Comparison of ENCODE assay signal across 27 cellular contexts in genomic region chr20:32909896-32910571, GRCh38. TPM values are rescaled to one million over a fixed set of nuclear protein-coding genes. Genes with fewer than 3 reads are reported as not detected.
"Had no signal": no experiment of that assay in that cellular context is flagged by ENCODE, and none has a peak within 500 bp of the region (broad histone marks: within the 10 kb centered on the region; RNA-seq: fewer than 3 reads in every experiment).

No MANE protein-coding gene starts in this region.

- H3K27me3 Mint-ChIP-seq: activated CD4-positive, alpha-beta T cell treated with anti-CD3 and anti-CD28 coated beads for 36 hours; activated naive CD4-positive, alpha-beta T cell treated with anti-CD3 and anti-CD28 coated beads, Interleukin-2, amount 50 U/mL, for 24 hours; activated naive CD8-positive, alpha-beta T cell treated with anti-CD3 and anti-CD28 coated beads, Interleukin-2, amount 50 U/mL, for 24 hours; stimulated activated naive CD8-positive, alpha-beta T cell treated with anti-CD3 and anti-CD28 coated beads, Interleukin-15, Interleukin-2, amounts not matched to agents 100 ng/mL and 50 ng/mL, for 24 hours had no signal

- H3K4me3 ChIP-seq: breast epithelium, gastrocnemius medialis, ovary, psoas muscle, SK-N-MC, thyroid gland had no signal

- H3K9me3 Mint-ChIP-seq: activated naive CD4-positive, alpha-beta T cell treated with anti-CD3 and anti-CD28 coated beads, Interleukin-2, amount 50 U/mL, for 24 hours had no signal

- H3K4me1 ChIP-seq: breast epithelium, gastrocnemius medialis, psoas muscle, thyroid gland had no signal

- FAIRE-seq: colon, endometrium had no signal

- H3K27ac Mint-ChIP-seq: activated CD4-positive, alpha-beta T cell treated with anti-CD3 and anti-CD28 coated beads for 36 hours; activated naive CD4-positive, alpha-beta T cell treated with anti-CD3 and anti-CD28 coated beads, Interleukin-2, amount 50 U/mL, for 24 hours; activated naive CD8-positive, alpha-beta T cell treated with anti-CD3 and anti-CD28 coated beads, Interleukin-2, amount 50 U/mL, for 24 hours; nephron; stimulated activated naive CD8-positive, alpha-beta T cell treated with anti-CD3 and anti-CD28 coated beads, Interleukin-15, Interleukin-2, amounts not matched to agents 100 ng/mL and 50 ng/mL, for 24 hours had no signal

- DNase-seq: activated CD4-positive, alpha-beta T cell treated with anti-CD3 and anti-CD28 coated beads for 36 hours; activated CD4-positive, alpha-beta T cell treated with anti-CD3 and anti-CD28 coated beads, Interleukin-2, amount 50 U/mL, for 48 hours; activated CD4-positive, CD25-positive, alpha-beta regulatory T cell; activated CD8-positive, alpha-beta memory T cell treated with anti-CD3 and anti-CD28 coated beads for 24 hours; activated gamma-delta T cell treated with Interleukin-2 at 50 U/mL for 16 hours; activated naive CD8-positive, alpha-beta T cell treated with anti-CD3 and anti-CD28 coated beads, Interleukin-2, amount 50 U/mL, for 24 hours; activated T-cell treated with anti-CD3 and anti-CD28 coated beads, Interleukin-2, amount 50 U/mL, for 1 hour; amygdala; dermis blood vessel endothelial cell; effector CD4-positive, alpha-beta T cell; gastrocnemius medialis; hippocampal formation; ovary; stimulated activated CD4-positive, alpha-beta T cell treated with anti-CD3 and anti-CD28 coated beads, Interleukin-4, amount 100 ng/mL, for 1 hour; thyroid gland had no signal

- H3K4me1 Mint-ChIP-seq: nephron had no signal

- ATAC-seq: activated CD4-positive, alpha-beta T cell treated with anti-CD3 and anti-CD28 coated beads for 36 hours; activated naive CD8-positive, alpha-beta T cell treated with anti-CD3 and anti-CD28 coated beads, Interleukin-2, amount 50 U/mL, for 24 hours; gastrocnemius medialis; left lobe of liver; psoas muscle had no signal

- H3K27me3 ChIP-seq: breast epithelium, gastrocnemius medialis, neutrophil, ovary, thyroid gland had no signal

- H3K27ac ChIP-seq: breast epithelium, epithelial cell of prostate, gastrocnemius medialis, neutrophil, ovary, psoas muscle, SK-N-MC, thyroid gland had no signal

- H3K9me3 ChIP-seq: gastrocnemius medialis, neutrophil, ovary, psoas muscle, thyroid gland had no signal

- H3K4me3 Mint-ChIP-seq: activated CD4-positive, alpha-beta T cell treated with anti-CD3 and anti-CD28 coated beads for 36 hours; activated naive CD4-positive, alpha-beta T cell treated with anti-CD3 and anti-CD28 coated beads, Interleukin-2, amount 50 U/mL, for 24 hours; activated naive CD8-positive, alpha-beta T cell treated with anti-CD3 and anti-CD28 coated beads, Interleukin-2, amount 50 U/mL, for 24 hours; nephron; stimulated activated naive CD8-positive, alpha-beta T cell treated with anti-CD3 and anti-CD28 coated beads, Interleukin-15, Interleukin-2, amounts not matched to agents 100 ng/mL and 50 ng/mL, for 24 hours had no signal

- H3K36me3 ChIP-seq: breast epithelium, gastrocnemius medialis, neutrophil, ovary, thyroid gland had no signal

RNA-seq across cellular contexts. Expression of gene EFCAB8, which starts 51.3 kb away (rescaled TPM):
- total RNA-seq: gastrocnemius medialis, kidney epithelial cell had no signal
- polyA plus RNA-seq: ovary had no signal
